In genomic region chr12:52006726-52007157, GRCh38 we compare ENCODE assay signal across 8 cellular contexts. TPM values are rescaled to one million over a fixed set of nuclear protein-coding genes. Genes with fewer than 3 reads are reported as not detected.
A peak's percentile ranks its signal among the peaks of the same experiment; 100 is the strongest.
DNase-seq lines count a peak whose midpoint lies in the region; ATAC-seq and TF ChIP-seq lines count a peak whose summit lies in the region.

Gene TAMALIN, plus strand, starts transcription at chr12:52006946. Its CDS starts 74 bp downstream, at chr12:52007020.

- POLR2A ChIA-PET in BJ (lab: Charles Lee), result interaction anchor here (0.5 to 0.7 kb wide), 3 partner anchors 18 to 75 kb away, joined by 3 to 5 read pairs (median 3); no protein-coding TSS in a partner anchor

- H3K4me3 ChIP-seq in BJ (ENCODE audit: low read depth, low read length), result peak within 1 kb of the TSS; percentile 55

- ATAC-seq in GM19397 (IDR thresholded peaks at IDR 0.05; ENCODE audit: unreplicated experiment) (no peak), HG03439 (IDR thresholded peaks at IDR 0.05; ENCODE audit: unreplicated experiment) (no peak)

- H3K27me3 ChIP-seq in BJ (ENCODE audit: control insufficient read depth, insufficient read depth, low read length), result peaks cover 6% of the 10 kb centered on the region; the same call in 1 of the 2 replicates

- CTCF ChIA-PET in BJ (lab: Yijun Ruan, JAX), result interaction anchor here (1.0 to 17.0 kb wide), 6 partner anchors 12 to 974 kb away, joined by 3 to 674 read pairs (median 7); no protein-coding TSS in a partner anchor

- H3K36me3 ChIP-seq in BJ (ENCODE audit: control insufficient read depth, insufficient read depth, low read length), result peaks cover 1% of the 10 kb centered on the region; the same call in 1 of the 2 replicates

- no peak for TF ChIP-seq CTCF in BJ (IDR thresholded peaks at IDR 0.05; ENCODE audit: insufficient read depth, low read depth, low read length)

- DNase-seq in BJ (ENCODE audit: low read depth), result no peak
- DNase-seq in LHCN-M2 (ENCODE audit: low read depth), result peak; percentile 19
- DNase-seq in activated CD4-positive, alpha-beta T cell treated with anti-CD3 and anti-CD28 coated beads, Interleukin-2, amount 50 U/mL, for 24 hours (ENCODE audit: low read depth in 1 of 2, low spot score in 1 of 2), result peak; percentile 49 to 60
- DNase-seq in ecto neural progenitor cell (ENCODE audit: low spot score), result peak; percentile 83
- DNase-seq in lung microvascular endothelial cell (ENCODE audit: low read depth in 2 of 2), result peak; percentile 86 to 89
- DNase-seq in stimulated activated CD8-positive, alpha-beta memory T cell treated with anti-CD3 and anti-CD28 coated beads, Interleukin-12 subunit alpha, Interleukin-12 subunit beta, amount 100 ng/mL, for 1 hour (ENCODE audit: low read depth), result peak; percentile 69

RNA-seq across cellular contexts. Expression of gene TAMALIN, which starts in this region (rescaled TPM):
- 0.96 and 1.3 TPM in 2 replicates for polyA plus RNA-seq in BJ (2011; rRNA removed)
- 0.38 and 0.46 TPM in 2 replicates for polyA minus RNA-seq in BJ (2011; rRNA and poly(A)+ RNA removed)
- total RNA-seq in LHCN-M2 (2014; rRNA removed) (1.8 and 4.5 TPM in 2 replicates), lung microvascular endothelial cell (17.9 and 26.4 TPM in 2 replicates)
- 10.0 TPM for polyA plus RNA-seq in LHCN-M2 (2012)
